Comparison of ENCODE assay signal across 24 cellular contexts in the genomic region with DNA sequence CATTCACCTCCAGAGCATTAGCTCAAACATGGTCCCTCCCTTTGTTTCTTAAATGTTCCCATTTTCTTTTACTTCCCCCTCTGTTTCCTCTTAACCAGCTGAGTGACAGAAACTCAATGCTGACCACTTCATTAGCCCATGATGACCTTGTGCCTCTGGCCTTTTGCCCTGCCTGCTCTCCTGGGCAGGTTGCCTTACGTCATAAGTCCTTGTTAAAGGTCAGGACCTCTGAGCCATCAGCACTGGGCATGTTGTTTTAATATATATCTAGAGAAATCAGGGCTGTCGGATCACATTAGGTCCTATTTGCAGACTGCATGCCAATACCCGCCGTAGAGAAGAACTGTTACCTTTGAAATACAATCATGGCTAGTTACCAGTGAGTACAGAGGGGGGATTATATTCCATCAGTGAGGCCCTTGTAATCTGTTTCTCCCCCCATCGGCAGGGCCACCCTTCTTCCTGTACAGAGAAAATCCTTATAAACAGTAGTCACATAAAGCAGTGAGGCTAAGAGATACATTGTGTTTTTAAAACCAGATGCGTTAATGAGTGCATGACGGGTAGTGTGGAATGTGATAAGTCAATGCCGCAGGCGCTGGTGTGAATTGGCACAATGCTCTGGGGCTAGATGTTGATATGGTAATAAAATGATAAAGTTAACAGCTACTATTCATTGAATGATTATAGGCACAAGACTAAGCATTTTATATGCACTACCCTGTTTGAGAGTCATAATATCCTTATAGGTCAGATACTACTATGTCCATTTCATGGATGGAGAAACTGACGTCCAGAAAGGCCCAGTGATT.
DNase-seq lines count a peak whose midpoint lies in the region; ATAC-seq and TF ChIP-seq lines count a peak whose summit lies in the region.
"Had no signal": no experiment of that assay in that cellular context is flagged by ENCODE, and none has a peak within 500 bp of the region (broad histone marks: within the 10 kb centered on the region; RNA-seq: fewer than 3 reads in every experiment).

No MANE protein-coding gene starts in this region.

- H3K27ac Mint-ChIP-seq in progenitor cell of endocrine pancreas = no peak overlapping the region
- H3K27ac Mint-ChIP-seq: H9, IgD-negative memory B cell had no signal

- H3K4me3 Mint-ChIP-seq in progenitor cell of endocrine pancreas (ENCODE audit: low read depth) = no peak overlapping the region
- H3K4me3 Mint-ChIP-seq: H9 had no signal

- no peaks in the 10 kb centered on the region for H3K27me3 Mint-ChIP-seq in progenitor cell of endocrine pancreas

- DNase-seq in Right ventricle myocardium superior (no peak), heart right ventricle (no peak), epidermal melanocyte (ENCODE audit: insufficient read length, low spot score) (peak; percentile 27), medulla oblongata (ENCODE audit: extremely low spot score) (peak; percentile 35), upper lobe of right lung (no peak), progenitor cell of endocrine pancreas (ENCODE audit: low spot score, unreplicated experiment) (no peak)
- DNase-seq in activated CD4-positive, alpha-beta T cell treated with anti-CD3 and anti-CD28 coated beads, Interleukin-2, amount 50 U/mL, for 48 hours = no peak
- DNase-seq: ACHN; DMS79; GM23248; H9; Karpas-422; NCI-H1694; NCI-H2081; NCI-H2171; NCI-H345; NCI-H524; NCI-H774; NK-92 treated with Interleukin-12 subunit alpha and Interleukin-12 subunit beta, amount 100 ng/mL, for 24 hours had no signal

- H3K4me1 ChIP-seq in heart right ventricle (peaks cover 0 to 15% (median 4%) of the 10 kb centered on the region in 9 donors), upper lobe of right lung (peaks cover 6% of the 10 kb centered on the region)

- H3K27me3 ChIP-seq in heart right ventricle (no peaks in the 10 kb centered on the region), upper lobe of right lung (no peaks in the 10 kb centered on the region)

- no peaks in the 10 kb centered on the region for H3K36me3 Mint-ChIP-seq in progenitor cell of endocrine pancreas (ENCODE audit: insufficient read depth)
- H3K36me3 Mint-ChIP-seq: IgD-negative memory B cell had no signal

- H3K9me3 ChIP-seq in heart right ventricle (no peaks in the 10 kb centered on the region), upper lobe of right lung (no peaks in the 10 kb centered on the region)

- H3K4me3 ChIP-seq in heart right ventricle (no peak overlapping the region), upper lobe of right lung (no peak overlapping the region)
- H3K4me3 ChIP-seq: GM23248 had no signal

- intact Hi-C loops in Right ventricle myocardium superior (cut with DNase I) (loop anchor here (10.0 kb wide), 1 partner anchor 307 kb away; no protein-coding TSS in a partner anchor), heart right ventricle (cut with DNase I) (no loop called here), upper lobe of right lung (cut with DNase I) (no loop called here)

- TF ChIP-seq CTCF in heart right ventricle (IDR thresholded peaks at IDR 0.05) (no peak), upper lobe of right lung (IDR thresholded peaks at IDR 0.05) (no peak), progenitor cell of endocrine pancreas (IDR thresholded peaks at IDR 0.05; ENCODE audit: unreplicated experiment) (no peak)

- H3K9me3 Mint-ChIP-seq in progenitor cell of endocrine pancreas (ENCODE audit: low read depth) = no peaks in the 10 kb centered on the region
- H3K9me3 Mint-ChIP-seq: H9 had no signal

- H3K36me3 ChIP-seq in heart right ventricle = no peaks in the 10 kb centered on the region
- no peaks in the 10 kb centered on the region for H3K36me3 ChIP-seq in upper lobe of right lung

- ATAC-seq in Right ventricle myocardium superior (ENCODE audit: poor library complexity) (peak; percentile 42), heart right ventricle (no peak), upper lobe of right lung (peak; percentile 39), GM21515 (IDR thresholded peaks at IDR 0.05; ENCODE audit: unreplicated experiment) (no peak)

- H3K4me1 Mint-ChIP-seq in progenitor cell of endocrine pancreas (ENCODE audit: low read depth) = peaks cover 35% of the 10 kb centered on the region
- H3K4me1 Mint-ChIP-seq: IgD-negative memory B cell had no signal

- peak overlapping the region in 5 of 10 donors; percentile 24 to 86 (median 46) for H3K27ac ChIP-seq in heart right ventricle
- no peak overlapping the region for H3K27ac ChIP-seq in upper lobe of right lung
- H3K27ac ChIP-seq: 22Rv1, C4-2B, GM23248, RWPE1 had no signal

- 78 to 85% methylated on average over 10 of the region's 10 CpGs for WGBS in heart right ventricle, 2 donors

Comparison
In these comparisons a context has a peak if more than half of its experiments do, and no peak if none do; other contexts are left out.
1. ATAC-seq: peak in Right ventricle myocardium superior (single experiment) and upper lobe of right lung (single experiment); none in heart right ventricle (0 of 8) and GM21515 (single experiment).
2. DNase-seq: peak in epidermal melanocyte (single experiment) and medulla oblongata (single experiment); none in Right ventricle myocardium superior (single experiment), heart right ventricle (0 of 2), upper lobe of right lung (single experiment), progenitor cell of endocrine pancreas (single experiment) and activated CD4-positive, alpha-beta T cell treated with anti-CD3 and anti-CD28 coated beads, Interleukin-2, amount 50 U/mL, for 48 hours (0 of 2).